8 cellular contexts compared by ENCODE assay signal in the genomic region with DNA sequence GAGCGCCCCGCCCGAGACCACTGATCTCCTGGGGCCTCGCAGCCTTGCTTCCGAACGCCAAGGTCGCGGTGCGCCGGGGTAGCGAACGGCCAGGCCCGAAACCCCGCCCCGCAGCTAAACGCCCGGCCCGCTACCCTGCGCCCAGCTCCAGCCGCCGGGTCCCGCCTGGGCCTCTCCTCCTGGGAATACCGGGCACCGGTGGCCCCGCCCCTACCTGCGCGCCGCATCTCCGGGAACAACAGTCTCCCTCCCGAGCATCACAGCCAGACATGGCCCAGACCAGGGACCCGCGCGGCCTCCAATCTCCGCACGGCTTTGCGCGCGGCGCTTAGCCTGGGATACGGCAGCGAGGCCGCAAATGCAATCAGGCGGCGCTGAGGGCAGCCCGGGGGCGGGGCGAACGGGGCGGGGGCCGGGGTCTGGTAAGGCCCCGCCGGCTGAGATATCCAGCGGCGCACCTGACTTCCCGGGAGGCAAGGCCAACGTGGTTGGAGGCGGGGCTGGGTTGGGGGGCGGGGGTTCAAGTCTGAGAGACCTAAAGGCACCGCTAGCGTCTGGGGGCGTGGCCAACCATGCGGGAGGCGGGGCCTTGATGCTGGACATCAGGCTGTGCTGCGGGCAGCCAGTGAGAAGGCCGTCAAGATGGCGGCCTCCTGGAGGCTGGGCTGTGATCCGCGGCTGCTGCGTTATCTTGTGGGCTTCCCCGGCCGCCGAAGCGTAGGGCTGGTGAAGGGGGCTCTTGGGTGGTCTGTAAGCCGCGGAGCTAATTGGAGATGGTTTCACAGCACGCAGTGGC. TPM values are rescaled to one million over a fixed set of nuclear protein-coding genes. Genes with fewer than 3 reads are reported as not detected.
DNase-seq lines count a peak whose midpoint lies in the region; ATAC-seq and TF ChIP-seq lines count a peak whose summit lies in the region.

A gene with protein sequence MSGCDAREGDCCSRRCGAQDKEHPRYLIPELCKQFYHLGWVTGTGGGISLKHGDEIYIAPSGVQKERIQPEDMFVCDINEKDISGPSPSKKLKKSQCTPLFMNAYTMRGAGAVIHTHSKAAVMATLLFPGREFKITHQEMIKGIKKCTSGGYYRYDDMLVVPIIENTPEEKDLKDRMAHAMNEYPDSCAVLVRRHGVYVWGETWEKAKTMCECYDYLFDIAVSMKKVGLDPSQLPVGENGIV (minus strand): TSS at position 366 of the 796 bp plus-strand sequence. CDS start 95 bp downstream, at position 271.
PDHX (plus strand) TSS at position 605 of the 796 bp plus-strand sequence; CDS start at position 643, 38 bp downstream.

- ATAC-seq in GM23338 = peak; percentile 90

- H3K27me3 ChIP-seq in GM23338 (ENCODE audit: insufficient read depth) (no peaks in the 10 kb centered on the region), esophagus squamous epithelium (no peaks in the 10 kb centered on the region)

- peak within 1 kb of the TSS; percentile 99 for H3K4me2 ChIP-seq in GM23338

- H3K36me3 Mint-ChIP-seq in GM23338 (ENCODE audit: low read depth) = peaks cover 23% of the 10 kb centered on the region

- peaks cover 81% of the 10 kb centered on the region for H3K79me2 ChIP-seq in GM23338 (replicated peaks; ENCODE audit: insufficient read depth)

- H3K9me2 ChIP-seq in GM23338 (ENCODE audit: insufficient read depth) = peaks cover 6% of the 10 kb centered on the region

- TF ChIP-seq POLR2A in esophagus squamous epithelium (IDR thresholded peaks at IDR 0.05) = peak in 3 of 4 donors; percentile 92 to 97 (median 94)

- peak within 1 kb of the TSS; percentile 99 for H3K27ac ChIP-seq in GM23338 (ENCODE audit: low read depth)
- peak within 1 kb of the TSS; percentile 88 to 97 (median 95) for H3K27ac ChIP-seq in esophagus squamous epithelium

- H3K27ac Mint-ChIP-seq in GM23338 = peak within 1 kb of the TSS; percentile 99

- peaks cover 10% of the 10 kb centered on the region for H3K4me1 ChIP-seq in GM23338 (ENCODE audit: insufficient read depth)
- peaks cover 0 to 52% (median 20%) of the 10 kb centered on the region in 3 donors for H3K4me1 ChIP-seq in esophagus squamous epithelium

- H3K4me3 Mint-ChIP-seq in GM23338 = peak within 1 kb of the TSS; percentile 93

- no peaks in the 10 kb centered on the region for H3K9me3 ChIP-seq in esophagus squamous epithelium

- H4K20me1 ChIP-seq in GM23338 (replicated peaks; ENCODE audit: insufficient read depth) = peaks cover 26% of the 10 kb centered on the region

- H2AFZ ChIP-seq in GM23338 = peak within 1 kb of the TSS; percentile 92

- intact Hi-C loops in esophagus squamous epithelium (cut with DNase I) = no loop called here

- H3K36me3 ChIP-seq in GM23338 (ENCODE audit: insufficient read depth) (no peaks in the 10 kb centered on the region), esophagus squamous epithelium (peaks cover 0 to 14% (median 0%) of the 10 kb centered on the region in 3 donors)

- DNase-seq in Daoy (ENCODE audit: low read depth) = peak; percentile 99
- peak; percentile 99 for DNase-seq in GM23338 (ENCODE audit: low spot score)
- peak; percentile 75 to 85 for DNase-seq in Kasumi-1 (lab: John Stamatoyannopoulos, UW)
- DNase-seq in RKO (ENCODE audit: low spot score) = peak; percentile 96
- DNase-seq in activated T-helper 1 cell treated with Interleukin-2 at 50 U/mL for 16 hours (ENCODE audit: low read depth) = peak; percentile 93
- DNase-seq in esophagus squamous epithelium (lab: John Stamatoyannopoulos, UW) = peak; percentile 95
- peak; percentile 99 for DNase-seq in myocyte (ENCODE audit: low read depth)
- peak; percentile 92 to 96 for DNase-seq in stimulated activated CD8-positive, alpha-beta memory T cell treated with anti-CD3 and anti-CD28 coated beads, Interleukin-7, amount 100 ng/mL, for 4 hours (ENCODE audit: low read depth in 2 of 2)

- H3K4me3 ChIP-seq in GM23338 (peak within 1 kb of the TSS; percentile 95), esophagus squamous epithelium (peak within 1 kb of the TSS; percentile 63 to 87 (median 84))

- peaks cover 20% of the 10 kb centered on the region for H3K4me1 Mint-ChIP-seq in GM23338

- TF ChIP-seq CTCF in GM23338 (conservative IDR thresholded peaks at IDR 0.05; ENCODE audit: low read depth in 2 of 2) (no peak), esophagus squamous epithelium (IDR thresholded peaks at IDR 0.05) (no peak)

- WGBS in esophagus squamous epithelium, 2 donors = 3% methylated on average over 6 of the region's 76 CpGs; no CpG with 5 or more reads in 1 of the 2 donors

- peaks cover 8% of the 10 kb centered on the region for H3F3A ChIP-seq in GM23338 (replicated peaks; ENCODE audit: low read depth)

- H3K27me3 Mint-ChIP-seq in GM23338 (ENCODE audit: insufficient read depth, low read depth, poor library complexity) = peaks cover 8% of the 10 kb centered on the region

- H3K9me3 Mint-ChIP-seq in GM23338 = no peaks in the 10 kb centered on the region; the same call in 1 of the 3 replicates

TF ChIP-seq in GM23338, 12 proteins besides CTCF, POLR2A, EP300 and RAD21 (continues in another document):
- TF ChIP-seq CREB1 (CRISPR knock-in tag; IDR thresholded peaks at IDR 0.05; ENCODE audit: low read depth) = peak; percentile 2; the same call in 1 of the 2 replicates
- no peak for TF ChIP-seq NANOG (IDR thresholded peaks at IDR 0.05; ENCODE audit: borderline replicate concordance)
- TF ChIP-seq EZH2 (IDR thresholded peaks at IDR 0.05; ENCODE audit: low read depth, unreplicated experiment) = no peak
- no peak for TF ChIP-seq STAT1 (IDR thresholded peaks at IDR 0.05; ENCODE audit: unreplicated experiment)
- peak; percentile 85 for TF ChIP-seq POLR2AphosphoS5 (IDR thresholded peaks at IDR 0.05; ENCODE audit: low read depth)
- no peak for TF ChIP-seq ZNF462 (CRISPR knock-in tag; IDR thresholded peaks at IDR 0.05)

RNA-seq across cellular contexts. Expression of the first gene that starts in this region (rescaled TPM):
- 55.6 and 73.3 TPM in 2 replicates for total RNA-seq in Daoy (2014; rRNA removed; shearing (Covaris generic))
- 35.7 and 37.5 TPM in 2 replicates for total RNA-seq in GM23338 (2014; rRNA removed; shearing (Covaris generic))
- 42.9 and 50.3 TPM in 2 replicates for polyA plus RNA-seq in GM23338 (2016; fragmentation: Nextera tagmentation; extraction: Ambion mirVana)
- total RNA-seq in esophagus squamous epithelium (10 to 100 TPM; 11.5 to 21.9 (median 17.2) TPM), myocyte (21.7 and 34.2 TPM in 2 replicates)
- 12.8 TPM for polyA plus RNA-seq in myocyte (2012)

RNA-seq across cellular contexts. Expression of gene PDHX, which starts in this region (rescaled TPM):
- total RNA-seq in Daoy (2014; rRNA removed; shearing (Covaris generic)) = 52.5 and 68.2 TPM in 2 replicates
- 36.9 and 38.3 TPM in 2 replicates for total RNA-seq in GM23338 (2014; rRNA removed; shearing (Covaris generic))
- 29.5 and 40.2 TPM in 2 replicates for polyA plus RNA-seq in GM23338 (2016; fragmentation: Nextera tagmentation; extraction: Ambion mirVana)
- total RNA-seq in esophagus squamous epithelium (10 to 100 TPM; 14.1 to 29.9 (median 25.7) TPM), myocyte (64.8 and 90.9 TPM in 2 replicates)
- 26.1 TPM for polyA plus RNA-seq in myocyte (2012)

Comparison
In these comparisons a context has a peak if more than half of its experiments do, and no peak if none do; other contexts are left out.
1. Peak in every context shown above with its lines: DNase-seq, ATAC-seq, H3K4me3 ChIP-seq and H3K27ac ChIP-seq.